Comparison of ENCODE assay signal across 9 cellular contexts in the genomic region with DNA sequence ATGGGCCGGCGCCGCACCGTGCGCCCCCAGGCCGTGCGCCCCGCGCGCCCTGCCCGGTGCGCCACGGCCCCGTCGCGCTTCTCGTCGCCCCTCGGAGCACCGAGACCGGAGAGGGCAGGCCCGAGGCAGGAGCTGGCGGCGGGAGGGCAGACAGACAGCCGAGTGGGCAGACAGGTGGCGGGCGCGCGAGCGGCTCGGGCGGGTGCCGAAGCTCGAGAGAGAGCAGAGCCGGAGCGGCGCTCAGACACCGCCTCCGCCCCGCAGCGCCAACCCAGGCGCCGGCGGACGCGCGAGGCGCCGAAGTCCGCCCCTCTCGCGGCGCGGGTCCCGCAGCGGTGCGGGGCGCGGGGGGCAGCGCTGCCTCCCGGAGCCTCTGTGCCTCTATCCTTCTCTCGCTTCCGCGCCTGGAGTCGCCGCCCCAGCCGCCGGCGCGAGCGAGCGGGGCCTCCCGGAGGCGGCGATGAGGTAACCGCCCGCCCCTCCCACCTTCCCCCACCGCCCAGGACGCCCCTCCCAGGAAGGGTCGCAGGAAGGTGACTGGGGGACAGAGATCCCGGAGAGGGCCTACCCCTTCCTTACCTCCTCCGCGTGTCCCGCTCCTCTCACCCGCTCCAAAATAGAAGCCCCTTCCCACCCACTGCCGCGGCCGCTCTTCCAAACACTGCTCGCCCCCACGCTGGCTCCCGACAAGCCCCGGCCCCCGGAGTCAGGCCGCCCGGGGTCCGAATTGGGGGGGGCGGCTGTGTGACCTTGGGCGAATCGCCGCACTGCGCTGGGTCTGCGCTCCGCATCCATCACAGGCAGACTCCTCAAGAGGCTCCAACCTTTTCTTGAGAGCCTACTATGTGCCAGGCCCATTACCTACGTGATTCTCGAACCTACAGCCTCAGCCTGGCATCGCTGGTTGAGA. TPM values are rescaled to one million over a fixed set of nuclear protein-coding genes. Genes with fewer than 3 reads are reported as not detected.
DNase-seq lines count a peak whose midpoint lies in the region; ATAC-seq, FAIRE-seq and TF ChIP-seq lines count a peak whose summit lies in the region.
"Had no signal": no experiment of that assay in that cellular context is flagged by ENCODE, and none has a peak within 500 bp of the region (broad histone marks: within the 10 kb centered on the region; RNA-seq: fewer than 3 reads in every experiment).

A gene with protein sequence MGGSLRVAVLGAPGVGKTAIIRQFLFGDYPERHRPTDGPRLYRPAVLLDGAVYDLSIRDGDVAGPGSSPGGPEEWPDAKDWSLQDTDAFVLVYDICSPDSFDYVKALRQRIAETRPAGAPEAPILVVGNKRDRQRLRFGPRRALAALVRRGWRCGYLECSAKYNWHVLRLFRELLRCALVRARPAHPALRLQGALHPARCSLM (minus strand): TSS at position 412 of the 910 bp plus-strand sequence. CDS start 451 bp downstream, outside the sequence.

- no peaks in the 10 kb centered on the region for H3K9me1 ChIP-seq in K562 (ENCODE audit: control insufficient read depth, insufficient read depth, low read length)

- no peak for TF ChIP-seq EP300 in K562 (IDR thresholded peaks at IDR 0.05; ENCODE audit: low read length)

- H3K4ac ChIP-seq in H9 (ENCODE audit: low read depth, low read length), result no peak within 1 kb of the TSS

- no peak within 1 kb of the TSS for H2BK15ac ChIP-seq in H9 (ENCODE audit: low read depth, low read length)

- CTCF ChIA-PET in A673 (lab: Charles Lee), result no interaction called here
- CTCF ChIA-PET in K562 (lab: Yijun Ruan, JAX; ENCODE audit: low intra/inter-chr PET ratio), result no interaction called here
- CTCF ChIA-PET in GM10248 (lab: Yijun Ruan, JAX), result no interaction called here

- no peak within 1 kb of the TSS for H4K8ac ChIP-seq in H9 (replicated peaks; ENCODE audit: insufficient read length, low read depth, low read length)

- BruUV-seq in A673 (replicated peaks; lab: Mats Ljungman, UMichigan) (no TSS peak), K562 (replicated peaks; lab: Mats Ljungman, UMichigan) (no TSS peak)

- no peak within 1 kb of the TSS for H3K23ac ChIP-seq in H9 (ENCODE audit: insufficient read length, low read depth, low read length)

- no peak within 1 kb of the TSS for H2AK5ac ChIP-seq in H9 (ENCODE audit: insufficient read length, low read length)

- peaks cover 12 to 22% of the 10 kb centered on the region in 2 experiments for H3K4me1 Mint-ChIP-seq in H9

- H3K27ac Mint-ChIP-seq in H9, result no peak within 1 kb of the TSS

- FAIRE-seq in K562 (lab: Jason Lieb, UNC), result no peak

- H3K4me3 ChIP-seq in A673 (ENCODE audit: low read depth, low read length, poor library complexity, severe bottlenecking) (peak within 1 kb of the TSS; percentile 33), K562 (no peak within 1 kb of the TSS), mucosa of rectum (ENCODE audit: low read length in 2 of 2) (peak within 1 kb of the TSS; percentile 1 to 22), MG63 (no peak within 1 kb of the TSS)

- H3K27me3 Mint-ChIP-seq in H9 (ENCODE audit: low read depth), result peaks cover 57% of the 10 kb centered on the region

- H3K23me2 ChIP-seq in H9 (ENCODE audit: insufficient read length, low read depth, low read length, poor library complexity, severe bottlenecking), result peaks cover 4% of the 10 kb centered on the region

- H2BK20ac ChIP-seq in H9 (ENCODE audit: low read depth, low read length, poor library complexity, severe bottlenecking), result no peak within 1 kb of the TSS

- TF ChIP-seq CTCF in A673 (conservative IDR thresholded peaks at IDR 0.05; ENCODE audit: low read depth, low read length) (no peak), H9 (conservative IDR thresholded peaks at IDR 0.05) (no peak), K562 (IDR thresholded peaks at IDR 0.05 in 2 of 3, conservative IDR thresholded peaks at IDR 0.05 in 1 of 3; ENCODE audit: insufficient read depth in 2 of 3, low read depth in 1 of 3, low read length in 3 of 3) (no peak), GM10248 (IDR thresholded peaks at IDR 0.05; ENCODE audit: control extremely low read depth, extremely low read depth, low read depth, missing control alignments) (no peak)

- DNase-seq in A673 (ENCODE audit: low spot score) (no peak), H9 (no peak), K562 (ENCODE audit: extremely low read depth in 1 of 4, low spot score in 3 of 4) (peak in 2 of 4 experiments; percentile 46 to 51), MG63 (no peak), NCI-H187 (lab: John Stamatoyannopoulos, UW) (no peak), pons (ENCODE audit: low spot score) (no peak), GM10248 (ENCODE audit: extremely low spot score) (no peak)

- POLR2A ChIA-PET in A673 (lab: Charles Lee; ENCODE audit: low non-redundant PET), result no interaction called here
- POLR2A ChIA-PET in K562 (lab: Yijun Ruan, JAX), result no interaction called here
- POLR2A ChIA-PET in GM10248 (lab: Yijun Ruan, JAX), result no interaction called here

- H4K5ac ChIP-seq in H9 (ENCODE audit: insufficient read length, low read depth, low read length), result no peak within 1 kb of the TSS

- peaks cover 0 to 5% (median 2%) of the 10 kb centered on the region in 3 experiments; a peak in 3 of 7 replicates for H3K36me3 Mint-ChIP-seq in H9 (ENCODE audit: insufficient read depth in 1 of 3, low read depth in 3 of 3)

- no peaks in the 10 kb centered on the region for H3K36me3 ChIP-seq in A673 (ENCODE audit: insufficient read depth, low read length, poor library complexity, severe bottlenecking)
- 0 out of 3 replicates have a peak, but pooled peaks cover 2% of the 10 kb centered on the region for H3K36me3 ChIP-seq in K562 (ENCODE audit: control insufficient read depth, insufficient read depth, low read length)
- no peaks in the 10 kb centered on the region for H3K36me3 ChIP-seq in mucosa of rectum (ENCODE audit: control insufficient read depth in 2 of 2, insufficient read depth in 2 of 2, low read length in 2 of 2)
- peaks cover 11% of the 10 kb centered on the region for H3K36me3 ChIP-seq in MG63

- no peak for ATAC-seq in K562

- H3K79me2 ChIP-seq in H9 (ENCODE audit: insufficient read depth, low read length), result no peaks in the 10 kb centered on the region
- no peaks in the 10 kb centered on the region for H3K79me2 ChIP-seq in K562 (ENCODE audit: control insufficient read depth, insufficient read depth, low read length)

- H4K91ac ChIP-seq in H9 (ENCODE audit: insufficient read length, low read depth, low read length), result no peak within 1 kb of the TSS

- no peak within 1 kb of the TSS for H3K56ac ChIP-seq in H9 (ENCODE audit: insufficient read length, low read depth, low read length)

- WGBS in H9 (ENCODE audit: extremely low coverage, insufficient read length, low lambda C conversion rate), result no CpG with 5 or more reads among the region's 106 CpGs
- WGBS in K562 (ENCODE audit: insufficient coverage, low coverage, missing lambda C conversion rate), result 36% methylated on average over 24 of the region's 106 CpGs

- H3K4me2 ChIP-seq in H9 (ENCODE audit: insufficient read depth, insufficient read length, low read length), result peak within 1 kb of the TSS; percentile 34
- no peak within 1 kb of the TSS for H3K4me2 ChIP-seq in K562 (ENCODE audit: insufficient read depth, low read length)

- intact Hi-C loops in A673 (cut with micrococcal nuclease; ENCODE audit: unreplicated experiment) (no loop called here), K562 (cut with micrococcal nuclease) (no loop called here)

- peaks cover 32% of the 10 kb centered on the region for H3K27me3 ChIP-seq in A673 (replicated peaks; ENCODE audit: insufficient read depth, low read depth, low read length, poor library complexity)
- H3K27me3 ChIP-seq in H9 (ENCODE audit: insufficient read depth, low read length), result peaks cover 33% of the 10 kb centered on the region
- H3K27me3 ChIP-seq in K562 (ENCODE audit: control insufficient read depth in 2 of 2, insufficient read depth in 2 of 2, low read length in 2 of 2), result no peaks in the 10 kb centered on the region
- peaks cover 14 to 22% of the 10 kb centered on the region in 2 donors for H3K27me3 ChIP-seq in mucosa of rectum (ENCODE audit: control insufficient read depth in 2 of 2, insufficient read depth in 2 of 2, low read length in 2 of 2)
- peaks cover 5% of the 10 kb centered on the region; the same call in 1 of the 2 replicates for H3K27me3 ChIP-seq in MG63

- no peak for TF ChIP-seq RAD21 in K562 (CRISPR knock-in tag; conservative IDR thresholded peaks at IDR 0.05 in 1 of 2, IDR thresholded peaks at IDR 0.05 in 1 of 2)

- H3K14ac ChIP-seq in H9 (ENCODE audit: insufficient read depth, low read length), result no peak within 1 kb of the TSS; the same call in 1 of the 2 replicates

- H2AFZ ChIP-seq in H9 (ENCODE audit: low read length) (no peak within 1 kb of the TSS), K562 (ENCODE audit: low read depth, low read length) (no peak within 1 kb of the TSS)

- no peak within 1 kb of the TSS for H3T11ph ChIP-seq in H9 (ENCODE audit: low read length)

- no peak within 1 kb of the TSS for H2BK120ac ChIP-seq in H9 (ENCODE audit: low read depth, low read length, poor library complexity, severe bottlenecking)

- no peaks in the 10 kb centered on the region for H3K9me3 ChIP-seq in A673 (ENCODE audit: low read depth, low read length, poor library complexity, severe bottlenecking)
- no peaks in the 10 kb centered on the region for H3K9me3 ChIP-seq in H9 (ENCODE audit: control insufficient read depth, low read depth, low read length)
- H3K9me3 ChIP-seq in K562 (replicated peaks; ENCODE audit: control insufficient read depth, insufficient read depth, low read depth, low read length), result no peaks in the 10 kb centered on the region
- H3K9me3 ChIP-seq in mucosa of rectum (ENCODE audit: control insufficient read depth in 2 of 2, low read length in 2 of 2), result no peaks in the 10 kb centered on the region
- H3K9me3 ChIP-seq in MG63, result no peaks in the 10 kb centered on the region

- no peak within 1 kb of the TSS for H2BK12ac ChIP-seq in H9 (ENCODE audit: insufficient read length, low read depth, low read length)

- no peak within 1 kb of the TSS for H2BK5ac ChIP-seq in H9 (ENCODE audit: insufficient read length, low read length)

- H3K27ac ChIP-seq in A673 (ENCODE audit: low read depth, low read length, poor library complexity, severe bottlenecking) (no peak within 1 kb of the TSS), H9 (ENCODE audit: insufficient read length, low read depth, low read length) (no peak within 1 kb of the TSS), K562 (ENCODE audit: extremely low read depth, low read depth, low read length) (no peak within 1 kb of the TSS), mucosa of rectum (ENCODE audit: low read depth in 2 of 2, low read length in 2 of 2) (no peak within 1 kb of the TSS)
- H3K27ac ChIP-seq: epithelial cell of prostate had no signal

- H3K9ac ChIP-seq in H9 (ENCODE audit: extremely low read depth, insufficient read length, low read length) (no peak within 1 kb of the TSS), K562 (ENCODE audit: insufficient read depth in 1 of 2, low read depth in 2 of 2, low read length in 2 of 2) (peak within 1 kb of the TSS in 1 of 2 experiments; percentile 35; a peak in 2 of 4 replicates), mucosa of rectum (ENCODE audit: low read depth in 1 of 2, low read length in 2 of 2) (peak within 1 kb of the TSS in 1 of 2 donors; percentile 16)

- no peaks in the 10 kb centered on the region for H4K20me1 ChIP-seq in H9 (ENCODE audit: control insufficient read depth, insufficient read depth, insufficient read length)
- H4K20me1 ChIP-seq in K562 (replicated peaks; ENCODE audit: control insufficient read depth, insufficient read depth, low read length), result no peaks in the 10 kb centered on the region

- in situ Hi-C loops in K562 (cut with MboI), result no loop called here

- peak within 1 kb of the TSS; percentile 56 to 68 for H3K4me3 Mint-ChIP-seq in H9

- H3K18ac ChIP-seq in H9 (ENCODE audit: insufficient read length, low read depth, low read length), result no peak within 1 kb of the TSS

- H3K4me1 ChIP-seq in A673 (ENCODE audit: insufficient read depth, low read length, poor library complexity, severe bottlenecking) (peaks cover 14% of the 10 kb centered on the region), H9 (ENCODE audit: insufficient read depth, low read length) (no peaks in the 10 kb centered on the region), K562 (replicated peaks in 1 of 2; ENCODE audit: control insufficient read depth in 2 of 2, insufficient read depth in 2 of 2, low read length in 2 of 2) (peaks cover 4 to 45% of the 10 kb centered on the region in 2 experiments; a peak in 4 of 5 replicates), mucosa of rectum (ENCODE audit: control insufficient read depth in 2 of 2, insufficient read depth in 2 of 2, low read length in 2 of 2) (peaks cover 29 to 39% of the 10 kb centered on the region in 2 donors)

- no peak for TF ChIP-seq POLR2A in K562 (conservative IDR thresholded peaks at IDR 0.05)

- H3K9me3 Mint-ChIP-seq in H9, result peaks cover 5 to 17% of the 10 kb centered on the region in 2 experiments; a peak in 4 of 5 replicates

- H3K79me1 ChIP-seq in H9 (ENCODE audit: insufficient read depth, low read depth, low read length, poor library complexity, severe bottlenecking), result no peaks in the 10 kb centered on the region

RNA-seq across cellular contexts. Expression of the gene that starts here (rescaled TPM):
- 0.68 TPM in 1 of 2 replicates, not detected in the other for total RNA-seq in A673 (2021)
- total RNA-seq in H9 (2021), result 0.90 and 0.92 TPM in 2 replicates
- total RNA-seq in K562 (2011; cell fraction: chromatin; rRNA removed; ENCODE audit: low replicate concordance), result 1.7 TPM in 1 of 2 replicates, not detected in the other
- 1.3 and 1.6 TPM in 2 replicates for total RNA-seq in K562 (2011; cell fraction: nucleolus; rRNA removed)
- 0.95 and 1.1 TPM in 2 replicates for total RNA-seq in K562 (2011; cell fraction: nucleoplasm; rRNA removed)
- 0.53 and 0.95 TPM in 2 replicates for total RNA-seq in K562 (2014; rRNA removed)
- total RNA-seq in K562 (2014; rRNA removed; fragmentation: Illumina TruSeq; extraction: Trizol), result 0.25 TPM in 1 of 2 replicates, not detected in the other
- not detected in 2 replicates for total RNA-seq in K562 (2015; rRNA removed; fragmentation: Illumina TruSeq; extraction: Trizol)
- 0.49 and 0.60 TPM in 2 replicates for total RNA-seq in K562 (2021)
- polyA plus RNA-seq in K562 (2011; rRNA removed), result 0.37 and 0.40 TPM in 2 replicates
- 0.10 and 2.2 TPM in 2 replicates for polyA plus RNA-seq in K562 (2011; cell fraction: cytosol; rRNA removed)
- 0.86 and 3.9 TPM in 2 replicates for polyA plus RNA-seq in K562 (2011; cell fraction: nucleus; rRNA removed)
- polyA plus RNA-seq in K562 (2012), result 0.29 and 0.35 TPM in 2 replicates
- polyA plus RNA-seq in K562 (2014; fragmentation: Illumina TruSeq; extraction: Trizol), result not detected in 2 replicates
- polyA plus RNA-seq in K562 (2014; fragmentation: Nextera tagmentation; extraction: Ambion mirVana), result under 1 TPM in 1 of 2 experiments, not detected in 1; 0.17 TPM
- 0.54 and 1.2 TPM in 2 replicates for polyA plus RNA-seq in K562 (2014; rRNA removed)
- polyA minus RNA-seq in K562 (2011; rRNA and poly(A)+ RNA removed), result not detected in 2 replicates
- polyA minus RNA-seq in K562 (2011; cell fraction: cytosol; rRNA and poly(A)+ RNA removed), result not detected in 2 replicates
- 0.67 TPM in 1 of 2 replicates, not detected in the other for polyA minus RNA-seq in K562 (2011; cell fraction: nucleus; rRNA and poly(A)+ RNA removed)
- not detected in 2 replicates for total RNA-seq in MG63 (2014; rRNA removed; shearing (Covaris generic); ENCODE audit: low replicate concordance)

Comparison
In these comparisons a context has a peak if more than half of its experiments do, and no peak if none do; other contexts are left out.
1. H3K4me3 ChIP-seq: peak in A673 (single experiment) and mucosa of rectum (2 of 2); none in K562 (single experiment) and MG63 (single experiment).